24 cellular contexts compared by ENCODE assay signal in the genomic region with DNA sequence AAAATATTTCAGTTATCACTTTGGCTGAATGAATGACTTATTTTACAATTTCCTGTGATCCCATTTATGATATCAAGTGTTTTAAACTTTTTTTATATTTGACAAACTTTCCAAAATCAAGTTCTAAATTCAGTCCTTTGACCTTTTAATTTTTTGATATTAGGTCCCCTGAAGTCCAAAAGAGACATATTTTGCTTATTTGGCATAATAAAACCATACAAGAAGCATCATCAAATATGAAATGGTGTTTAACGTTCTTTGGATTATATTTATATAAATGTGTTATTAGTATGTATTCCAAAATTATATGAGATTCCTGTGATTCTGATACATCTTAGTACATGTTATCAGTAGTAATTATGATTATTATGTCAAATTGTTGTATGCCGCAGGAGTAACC.
"Had no signal": no experiment of that assay in that cellular context is flagged by ENCODE, and none has a peak within 500 bp of the region (broad histone marks: within the 10 kb centered on the region; RNA-seq: fewer than 3 reads in every experiment).

No MANE protein-coding gene starts in this region.

- H3K4me3 Mint-ChIP-seq: immature natural killer cell, mesothelial cell of epicardium, naive B cell had no signal

- DNase-seq: dermis blood vessel endothelial cell; dorsolateral prefrontal cortex; effector CD4-positive, alpha-beta T cell; effector memory CD4-positive, alpha-beta T cell; foreskin keratinocyte; heart left ventricle; hypothalamus; immature natural killer cell; islet precursor cell; left cardiac atrium; left lung; left ventricle myocardium superior; lower lobe of right lung; mesenchymal stem cell; mucosa of descending colon; naive B cell had no signal

- H3K4me3 ChIP-seq: coronary artery, dorsolateral prefrontal cortex, esophagus muscularis mucosa, gastroesophageal sphincter, heart left ventricle, hepatocyte, left lung, lower lobe of right lung, mucosa of descending colon had no signal

- H3K4me2 ChIP-seq: hepatocyte had no signal

- H3K4me1 Mint-ChIP-seq: immature natural killer cell, naive B cell had no signal

- H3K79me2 ChIP-seq: hepatocyte had no signal

- H2AFZ ChIP-seq: hepatocyte had no signal

- H3K36me3 ChIP-seq: esophagus muscularis mucosa, gastroesophageal sphincter, heart left ventricle, left lung, lower lobe of right lung had no signal

- H3K4me1 ChIP-seq: esophagus muscularis mucosa, gastroesophageal sphincter, heart left ventricle, left lung, lower lobe of right lung had no signal

- H3K27ac Mint-ChIP-seq: immature natural killer cell, mesothelial cell of epicardium, naive B cell had no signal

- H3K27ac ChIP-seq: coronary artery, dorsolateral prefrontal cortex, esophagus muscularis mucosa, foreskin keratinocyte, gastroesophageal sphincter, heart left ventricle, hepatocyte, left lung, lower lobe of right lung had no signal

- H3K27me3 ChIP-seq: dorsolateral prefrontal cortex, esophagus muscularis mucosa, foreskin keratinocyte, gastroesophageal sphincter, heart left ventricle, hepatocyte, left lung had no signal

- ATAC-seq: foreskin keratinocyte, gastroesophageal sphincter, heart left ventricle, left cardiac atrium, left lung, left ventricle myocardium superior, lower lobe of right lung, mucosa of descending colon had no signal

- FAIRE-seq: colon, endothelial cell of umbilical vein, frontal cortex had no signal
